In genomic region chr5:1736889-1737711, GRCh38 we compare ENCODE assay signal across 1 cellular context.
TF ChIP-seq lines count a peak whose summit lies in the region.

No MANE protein-coding gene starts in this region.

TF ChIP-seq in H1, 55 proteins besides CTCF, POLR2A, EP300 and RAD21 (continued from another document):
- TF ChIP-seq EZH2 (IDR thresholded peaks at IDR 0.05; ENCODE audit: low read depth, low read length, severe bottlenecking) (no peak), BCL11A (IDR thresholded peaks at IDR 0.05; ENCODE audit: low read depth in 2 of 2, low read length in 2 of 2) (no peak), JUND (IDR thresholded peaks at IDR 0.05; ENCODE audit: low read length) (no peak), CTBP2 (IDR thresholded peaks at IDR 0.05; ENCODE audit: borderline replicate concordance, insufficient read depth, insufficient read length, low read length) (no peak), BACH1 (IDR thresholded peaks at IDR 0.05; ENCODE audit: low read length) (no peak), KDM4A (IDR thresholded peaks at IDR 0.05; ENCODE audit: low read depth, low read length, severe bottlenecking) (no peak), JUN (IDR thresholded peaks at IDR 0.05; ENCODE audit: low read depth, low read length) (no peak), FOSL1 (IDR thresholded peaks at IDR 0.05; ENCODE audit: insufficient read depth, low read depth, low read length) (no peak), TEAD4 (IDR thresholded peaks at IDR 0.05; ENCODE audit: low read depth, low read length) (no peak)
